ENCODE assay signal across 8 cellular contexts in genomic region chr3:4751057-4752051, GRCh38.
DNase-seq lines count a peak whose midpoint lies in the region; ATAC-seq, FAIRE-seq and TF ChIP-seq lines count a peak whose summit lies in the region.

No MANE protein-coding gene starts in this region.

- peaks cover 48% of the 10 kb centered on the region for H3K4me1 Mint-ChIP-seq in stimulated activated memory B cell treated with anti-CD40 and anti-IgM and Interleukin-4, amounts not matched to agents 10 μg/mL and 1 μg/mL and 100 μg/mL, for 72 hours

- peaks cover 67% of the 10 kb centered on the region for H3K36me3 Mint-ChIP-seq in stimulated activated memory B cell treated with anti-CD40 and anti-IgM and Interleukin-4, amounts not matched to agents 10 μg/mL and 1 μg/mL and 100 μg/mL, for 72 hours

- intact Hi-C loops in OCI-LY7 (cut with micrococcal nuclease; ENCODE audit: unreplicated experiment), result no loop called here

- no TSS peak for BruUV-seq in OCI-LY7 (replicated peaks; lab: Mats Ljungman, UMichigan)

- in situ Hi-C loops in ACHN (cut with HindIII; ENCODE audit: low pct_ligation_motif_present, low pct_unique_long_range_greater_than_20kb, low sequenced_read_pairs), result no loop called here

- H3K27ac Mint-ChIP-seq in stimulated activated memory B cell treated with anti-CD40 and anti-IgM and Interleukin-4, amounts not matched to agents 10 μg/mL and 1 μg/mL and 100 μg/mL, for 72 hours, result peak overlapping the region; percentile 85

- H4K20me1 ChIP-seq in OCI-LY7 (ENCODE audit: insufficient read depth, low read length), result no peaks in the 10 kb centered on the region

- peak overlapping the region; percentile 66 for H3K4me3 Mint-ChIP-seq in stimulated activated memory B cell treated with anti-CD40 and anti-IgM and Interleukin-4, amounts not matched to agents 10 μg/mL and 1 μg/mL and 100 μg/mL, for 72 hours

- H3K4me1 ChIP-seq in OCI-LY7 (ENCODE audit: insufficient read depth, low read length, poor library complexity, severe bottlenecking), result no peaks in the 10 kb centered on the region

- H3K4me3 ChIP-seq in OCI-LY7 (ENCODE audit: low read depth, low read length, poor library complexity, severe bottlenecking), result no peak overlapping the region

- POLR2A ChIA-PET in OCI-LY7 (lab: Charles Lee), result interaction anchor here (0.6 kb wide), 1 partner anchor 65 kb away, joined by 4 read pairs; no protein-coding TSS in a partner anchor

- H3K4me2 ChIP-seq in OCI-LY7 (ENCODE audit: low read length), result no peak overlapping the region

- H3K79me2 ChIP-seq in OCI-LY7 (ENCODE audit: insufficient read depth, low read depth, low read length), result no peaks in the 10 kb centered on the region

- TF ChIP-seq CTCF in OCI-LY7 (conservative IDR thresholded peaks at IDR 0.05; ENCODE audit: low read length), result no peak

- FAIRE-seq in HTR-8/SVneo (lab: Jason Lieb, UNC) (no peak), GM19239 (lab: Jason Lieb, UNC) (no peak)

- no peaks in the 10 kb centered on the region for H3K9me3 ChIP-seq in OCI-LY7 (ENCODE audit: low read length)

- H3K9me2 ChIP-seq in OCI-LY7 (ENCODE audit: insufficient read depth, low read length), result no peaks in the 10 kb centered on the region

- ATAC-seq in stimulated activated memory B cell treated with anti-CD40 and anti-IgM and Interleukin-4, amounts not matched to agents 10 μg/mL and 1 μg/mL and 100 μg/mL, for 72 hours, result peak; percentile 44

- H3K9me3 Mint-ChIP-seq in stimulated activated memory B cell treated with anti-CD40 and anti-IgM and Interleukin-4, amounts not matched to agents 10 μg/mL and 1 μg/mL and 100 μg/mL, for 72 hours, result no peaks in the 10 kb centered on the region

- no peaks in the 10 kb centered on the region for H3K27me3 Mint-ChIP-seq in stimulated activated memory B cell treated with anti-CD40 and anti-IgM and Interleukin-4, amounts not matched to agents 10 μg/mL and 1 μg/mL and 100 μg/mL, for 72 hours

- H2AFZ ChIP-seq in OCI-LY7 (ENCODE audit: low read length), result no peak overlapping the region

- DNase-seq in ACHN (peak; percentile 91), HTR-8/SVneo (ENCODE audit: insufficient read length, low spot score) (peak; percentile 52), iris pigment epithelial cell (ENCODE audit: low read depth) (peak; percentile 91), NCI-H345 (lab: John Stamatoyannopoulos, UW) (no peak), OCI-LY7 (ENCODE audit: low spot score) (no peak), GM19239 (ENCODE audit: insufficient read length, low spot score) (no peak)

- H3K36me3 ChIP-seq in OCI-LY7 (ENCODE audit: insufficient read depth, low read length), result peaks cover 22% of the 10 kb centered on the region; the same call in 1 of the 2 replicates

- H3K27ac ChIP-seq in angular gyrus (ENCODE audit: low read depth, low read length), result peak overlapping the region; percentile 83
- H3K27ac ChIP-seq in OCI-LY7 (ENCODE audit: low read depth, low read length, poor library complexity, severe bottlenecking), result no peak overlapping the region

- CTCF ChIA-PET in OCI-LY7 (lab: Charles Lee; ENCODE audit: unreplicated experiment), result no interaction called here

Comparison
In these comparisons a context has a peak if more than half of its experiments do, and no peak if none do; other contexts are left out.
1. DNase-seq: peak in ACHN (single experiment), HTR-8/SVneo (single experiment) and iris pigment epithelial cell (single experiment); none in NCI-H345 (single experiment), OCI-LY7 (single experiment) and GM19239 (single experiment).